In the genomic region with DNA sequence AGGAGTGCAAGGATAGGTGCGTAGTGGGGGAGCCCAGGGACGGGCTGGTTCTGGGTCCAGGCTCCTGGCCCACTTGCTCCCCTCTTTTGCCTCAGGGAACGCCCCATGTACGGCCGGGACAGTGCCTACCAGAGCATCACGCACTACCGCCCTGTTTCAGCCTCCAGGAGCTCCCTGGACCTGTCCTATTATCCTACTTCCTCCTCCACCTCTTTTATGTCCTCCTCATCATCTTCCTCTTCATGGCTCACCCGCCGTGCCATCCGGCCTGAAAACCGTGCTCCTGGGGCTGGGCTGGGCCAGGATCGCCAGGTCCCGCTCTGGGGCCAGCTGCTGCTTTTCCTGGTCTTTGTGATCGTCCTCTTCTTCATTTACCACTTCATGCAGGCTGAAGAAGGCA, we compare ENCODE assay signal across 1 cellular context.
TF ChIP-seq lines count a peak whose summit lies in the region.

No MANE protein-coding gene starts in this region.

TF ChIP-seq in IMR-90, 13 proteins besides CTCF, POLR2A, EP300 and RAD21:
- TF ChIP-seq CEBPB (IDR thresholded peaks at IDR 0.05; ENCODE audit: low read depth, low read length): no peak
- no peak for TF ChIP-seq SMC3 (IDR thresholded peaks at IDR 0.05; ENCODE audit: low read depth, low read length)
- TF ChIP-seq RFX5 (IDR thresholded peaks at IDR 0.05; ENCODE audit: low read depth, low read length): no peak
- no peak for TF ChIP-seq CHD1 (IDR thresholded peaks at IDR 0.05; ENCODE audit: low read depth, low read length)
- no peak for TF ChIP-seq MXI1 (IDR thresholded peaks at IDR 0.05; ENCODE audit: borderline replicate concordance, low read depth, low read length)
- TF ChIP-seq, protein P1, sequence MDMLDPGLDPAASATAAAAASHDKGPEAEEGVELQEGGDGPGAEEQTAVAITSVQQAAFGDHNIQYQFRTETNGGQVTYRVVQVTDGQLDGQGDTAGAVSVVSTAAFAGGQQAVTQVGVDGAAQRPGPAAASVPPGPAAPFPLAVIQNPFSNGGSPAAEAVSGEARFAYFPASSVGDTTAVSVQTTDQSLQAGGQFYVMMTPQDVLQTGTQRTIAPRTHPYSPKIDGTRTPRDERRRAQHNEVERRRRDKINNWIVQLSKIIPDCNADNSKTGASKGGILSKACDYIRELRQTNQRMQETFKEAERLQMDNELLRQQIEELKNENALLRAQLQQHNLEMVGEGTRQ (IDR thresholded peaks at IDR 0.05; ENCODE audit: low read depth, low read length): no peak
- no peak for TF ChIP-seq FOS (IDR thresholded peaks at IDR 0.05; ENCODE audit: low read depth, low read length)
- TF ChIP-seq MAZ (IDR thresholded peaks at IDR 0.05; ENCODE audit: borderline replicate concordance, low read depth, low read length): no peak
- TF ChIP-seq, protein P2, sequence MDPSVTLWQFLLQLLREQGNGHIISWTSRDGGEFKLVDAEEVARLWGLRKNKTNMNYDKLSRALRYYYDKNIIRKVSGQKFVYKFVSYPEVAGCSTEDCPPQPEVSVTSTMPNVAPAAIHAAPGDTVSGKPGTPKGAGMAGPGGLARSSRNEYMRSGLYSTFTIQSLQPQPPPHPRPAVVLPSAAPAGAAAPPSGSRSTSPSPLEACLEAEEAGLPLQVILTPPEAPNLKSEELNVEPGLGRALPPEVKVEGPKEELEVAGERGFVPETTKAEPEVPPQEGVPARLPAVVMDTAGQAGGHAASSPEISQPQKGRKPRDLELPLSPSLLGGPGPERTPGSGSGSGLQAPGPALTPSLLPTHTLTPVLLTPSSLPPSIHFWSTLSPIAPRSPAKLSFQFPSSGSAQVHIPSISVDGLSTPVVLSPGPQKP (IDR thresholded peaks at IDR 0.05; ENCODE audit: borderline replicate concordance, low read depth, low read length): no peak
- TF ChIP-seq RCOR1 (IDR thresholded peaks at IDR 0.05; ENCODE audit: insufficient replicate concordance, low read length): no peak
- no peak for TF ChIP-seq NFE2L2 (IDR thresholded peaks at IDR 0.05; ENCODE audit: low read depth, low read length)
- no peak for TF ChIP-seq MAFK (IDR thresholded peaks at IDR 0.05; ENCODE audit: low read depth, low read length)
